Comparison of ENCODE assay signal across 3 cellular contexts in genomic region chr1:227764019-227764391, GRCh38.
TF ChIP-seq lines count a peak whose summit lies in the region.

No MANE protein-coding gene starts in this region.

TF ChIP-seq in SK-N-SH, 30 proteins besides CTCF, POLR2A, EP300 and RAD21:
- TF ChIP-seq EZH2phosphoT487 (IDR thresholded peaks at IDR 0.05; ENCODE audit: borderline replicate concordance, low read depth) (no peak), MEF2A (IDR thresholded peaks at IDR 0.05; ENCODE audit: borderline replicate concordance, low read depth) (no peak), ZBTB33 (IDR thresholded peaks at IDR 0.05; ENCODE audit: borderline replicate concordance, low read depth) (no peak), YY1 (IDR thresholded peaks at IDR 0.05; ENCODE audit: low read depth) (no peak), TCF12 (IDR thresholded peaks at IDR 0.05) (no peak), FOXJ3 (CRISPR knock-in tag; IDR thresholded peaks at IDR 0.05) (no peak), RXRA (IDR thresholded peaks at IDR 0.05; ENCODE audit: borderline replicate concordance, low read depth) (no peak)

TF ChIP-seq in SK-N-SH treated with all-trans-retinoic acid at 6 μM for 48 hours, 23 proteins besides CTCF, POLR2A, EP300 and RAD21:
- no peak for TF ChIP-seq TOX (CRISPR knock-in tag; IDR thresholded peaks at IDR 0.05; ENCODE audit: borderline replicate concordance)
- no peak for TF ChIP-seq ZC3H10 (CRISPR knock-in tag; IDR thresholded peaks at IDR 0.05)
- TF ChIP-seq PATZ1 (CRISPR knock-in tag; IDR thresholded peaks at IDR 0.05; ENCODE audit: borderline replicate concordance) = no peak
- no peak for TF ChIP-seq SNAI2 (CRISPR knock-in tag; IDR thresholded peaks at IDR 0.05)
- TF ChIP-seq ZNF565 (CRISPR knock-in tag; conservative IDR thresholded peaks at IDR 0.05; ENCODE audit: low read depth) = no peak
- TF ChIP-seq ESRRG (CRISPR knock-in tag; IDR thresholded peaks at IDR 0.05) = no peak

TF ChIP-seq in H1, 55 proteins besides CTCF, POLR2A, EP300 and RAD21:
- TF ChIP-seq PHF8 (conservative IDR thresholded peaks at IDR 0.05; ENCODE audit: low read depth, low read length) (no peak), GABPA (IDR thresholded peaks at IDR 0.05; ENCODE audit: borderline replicate concordance, insufficient read depth, low read length) (no peak), TEAD4 (IDR thresholded peaks at IDR 0.05; ENCODE audit: low read depth, low read length) (no peak), ZNF274 (IDR thresholded peaks at IDR 0.05; ENCODE audit: borderline replicate concordance, extremely low read depth, low read length) (no peak), GTF2F1 (IDR thresholded peaks at IDR 0.05; ENCODE audit: borderline replicate concordance, low read depth, low read length) (no peak), TAF7 (optimal IDR thresholded peaks at IDR 0.05; ENCODE audit: borderline replicate concordance, low read depth, low read length) (no peak), ATF2 (IDR thresholded peaks at IDR 0.05; ENCODE audit: low read length) (no peak), NRF1 (IDR thresholded peaks at IDR 0.05; ENCODE audit: low read depth, low read length) (no peak), CEBPB (IDR thresholded peaks at IDR 0.05; ENCODE audit: low read depth, low read length) (no peak), HDAC2 (IDR thresholded peaks at IDR 0.05; ENCODE audit: borderline replicate concordance in 1 of 2, low read depth in 2 of 2, low read length in 2 of 2) (no peak)
